Comparison of ENCODE assay signal across 27 cellular contexts in genomic region chr2:15751477-15751876, GRCh38.
"Had no signal": no experiment of that assay in that cellular context is flagged by ENCODE, and none has a peak within 500 bp of the region (broad histone marks: within the 10 kb centered on the region; RNA-seq: fewer than 3 reads in every experiment).

No MANE protein-coding gene starts in this region.

- H3K27me3 ChIP-seq: pancreas, testis, thyroid gland, transverse colon, upper lobe of right lung had no signal

- H3K4me1 Mint-ChIP-seq: immature natural killer cell; naive thymus-derived CD8-positive, alpha-beta T cell; stimulated activated naive B cell treated with anti-CD40 and anti-IgM and Interleukin-4, amounts not matched to agents 10 μg/mL and 1 μg/mL and 100 μg/mL, for 72 hours had no signal

- ATAC-seq: left lobe of liver; lower lobe of right lung; naive thymus-derived CD8-positive, alpha-beta T cell; pancreas; right cardiac atrium; sciatic nerve; stimulated activated naive B cell treated with anti-CD40 and anti-IgM and Interleukin-4, amounts not matched to agents 10 μg/mL and 1 μg/mL and 100 μg/mL, for 72 hours; stimulated activated naive CD8-positive, alpha-beta T cell treated with anti-CD3 and anti-CD28 coated beads, Interleukin-15, Interleukin-2, amounts not matched to agents 100 U/mL and 50 U/mL, for 24 hours; upper lobe of right lung had no signal

- H3K27ac Mint-ChIP-seq: immature natural killer cell; naive thymus-derived CD8-positive, alpha-beta T cell; stimulated activated naive B cell treated with anti-CD40 and anti-IgM and Interleukin-4, amounts not matched to agents 10 μg/mL and 1 μg/mL and 100 μg/mL, for 72 hours had no signal

- H3K27ac ChIP-seq: lower lobe of right lung, pancreas, prostate gland, skin epidermis, stomach, testis, thyroid gland, transverse colon, upper lobe of right lung had no signal

- H3K9me3 ChIP-seq: lower lobe of right lung, pancreas, prostate gland, stomach, testis, thyroid gland, transverse colon, upper lobe of right lung had no signal

- H3K4me3 ChIP-seq: lower lobe of right lung, pancreas, prostate gland, skin epidermis, stomach, testis, thyroid gland, transverse colon, upper lobe of right lung had no signal

- H3K36me3 Mint-ChIP-seq: immature natural killer cell; naive thymus-derived CD8-positive, alpha-beta T cell; stimulated activated naive B cell treated with anti-CD40 and anti-IgM and Interleukin-4, amounts not matched to agents 10 μg/mL and 1 μg/mL and 100 μg/mL, for 72 hours had no signal

- H3K4me1 ChIP-seq: lower lobe of right lung, pancreas, prostate gland, testis had no signal

- DNase-seq: hypothalamus; immature natural killer cell; lower lobe of right lung; mammary epithelial cell; mesenchymal stem cell; naive thymus-derived CD8-positive, alpha-beta T cell; nucleus accumbens; pancreas; retina; right cardiac atrium; stimulated activated CD4-positive, alpha-beta T cell treated with anti-CD3 and anti-CD28 coated beads, Interleukin-12 subunit alpha, Interleukin-12 subunit beta, amount 100 ng/mL, for 4 hours; stimulated activated CD4-positive, alpha-beta T cell treated with anti-CD3 and anti-CD28 coated beads, Interleukin-15, amount 100 ng/mL, for 24 hours; stimulated activated CD4-positive, alpha-beta T cell treated with anti-CD3 and anti-CD28 coated beads, Interleukin-2, amount 100 ng/mL, for 24 hours; stimulated activated CD4-positive, alpha-beta T cell treated with anti-CD3 and anti-CD28 coated beads, Interleukin-4, amount 100 ng/mL, for 1 hour; stimulated activated naive B cell treated with anti-CD40 and anti-IgM and Interleukin-4, amounts not matched to agents 10 μg/mL and 1 μg/mL and 100 μg/mL, for 72 hours; stimulated activated naive CD8-positive, alpha-beta T cell treated with anti-CD3 and anti-CD28 coated beads, Interleukin-15, Interleukin-2, amounts not matched to agents 100 U/mL and 50 U/mL, for 24 hours; stomach; testis; thyroid gland; transverse colon; upper lobe of right lung had no signal

- H3K4me3 Mint-ChIP-seq: immature natural killer cell; naive thymus-derived CD8-positive, alpha-beta T cell; nephron; neural crest cell; stimulated activated naive B cell treated with anti-CD40 and anti-IgM and Interleukin-4, amounts not matched to agents 10 μg/mL and 1 μg/mL and 100 μg/mL, for 72 hours had no signal

- H3K9me3 Mint-ChIP-seq: immature natural killer cell; stimulated activated naive B cell treated with anti-CD40 and anti-IgM and Interleukin-4, amounts not matched to agents 10 μg/mL and 1 μg/mL and 100 μg/mL, for 72 hours had no signal

- H3K36me3 ChIP-seq: lower lobe of right lung, pancreas, prostate gland, stomach, thyroid gland, transverse colon, upper lobe of right lung had no signal
